In the genomic region with DNA sequence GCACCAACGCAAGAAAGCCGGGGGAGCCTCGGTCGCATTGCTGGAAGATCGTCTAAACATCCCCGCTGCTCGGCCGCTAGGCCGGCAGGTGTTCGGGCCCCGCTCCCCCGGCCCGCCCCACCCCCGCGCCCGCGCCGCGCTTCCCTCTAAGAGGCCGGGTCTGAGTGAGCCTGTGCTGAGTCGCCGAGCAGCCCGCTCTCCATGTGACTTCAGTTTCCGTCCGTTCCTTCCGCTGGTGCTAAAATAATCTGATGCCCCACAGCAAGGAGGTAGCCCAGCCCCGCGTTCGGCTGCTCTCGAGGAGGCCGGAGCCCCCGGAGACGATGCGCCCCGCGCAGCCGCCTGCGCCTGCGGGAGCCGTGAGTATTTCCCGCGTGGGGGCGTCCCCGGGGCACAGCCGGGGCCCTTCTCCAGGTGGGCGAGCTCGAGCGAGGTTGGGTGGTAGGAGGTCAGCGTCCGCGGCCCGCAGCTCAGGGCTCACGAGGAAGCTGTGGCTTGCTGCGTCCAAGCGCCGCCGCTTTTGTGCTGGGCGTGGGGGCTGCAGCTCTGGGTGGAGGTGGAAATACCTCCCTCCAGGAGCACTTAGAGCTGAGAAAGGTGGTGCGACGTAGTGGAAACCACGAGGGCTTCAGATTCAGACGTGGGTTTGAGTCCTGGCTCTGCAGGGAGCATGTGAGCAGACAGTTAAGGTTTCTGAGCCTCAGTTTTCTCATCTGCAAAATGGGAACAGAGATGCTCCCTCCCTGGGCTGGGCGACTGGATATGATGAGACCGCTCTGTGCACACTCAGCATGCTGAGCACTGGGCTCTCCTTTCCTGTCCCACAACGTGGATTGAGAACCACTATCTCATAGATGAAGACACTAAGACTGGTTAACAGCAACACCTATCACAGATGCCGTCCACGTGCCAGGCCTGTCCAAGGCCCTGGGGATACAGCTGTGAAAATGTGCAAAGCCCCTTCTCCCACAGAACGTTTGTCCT, we compare ENCODE assay signal across 8 cellular contexts. TPM values are rescaled to one million over a fixed set of nuclear protein-coding genes. Genes with fewer than 3 reads are reported as not detected.
A peak's percentile ranks its signal among the peaks of the same experiment; 100 is the strongest.
DNase-seq lines count a peak whose midpoint lies in the region; ATAC-seq and TF ChIP-seq lines count a peak whose summit lies in the region.

A gene (plus strand): TSS at position 178 of the 984 bp plus-strand sequence. CDS start 14,846 bp downstream, outside the sequence.

- no peaks in the 10 kb centered on the region for H3K27me3 ChIP-seq in A673 (replicated peaks; ENCODE audit: insufficient read depth, low read depth, low read length, poor library complexity)
- H3K27me3 ChIP-seq in Peyer's patch: no peaks in the 10 kb centered on the region
- peaks cover 21% of the 10 kb centered on the region for H3K27me3 ChIP-seq in osteoblast (ENCODE audit: insufficient read depth, low read length)
- no peaks in the 10 kb centered on the region for H3K27me3 ChIP-seq in thyroid gland

- ATAC-seq in GM18909 (IDR thresholded peaks at IDR 0.05; ENCODE audit: poor library complexity, unreplicated experiment) (peak; percentile 37), HG03460 (IDR thresholded peaks at IDR 0.05; ENCODE audit: unreplicated experiment) (peak; percentile 33)

- H3K36me3 ChIP-seq in A673 (ENCODE audit: insufficient read depth, low read length, poor library complexity, severe bottlenecking) (no peaks in the 10 kb centered on the region), Peyer's patch (no peaks in the 10 kb centered on the region), osteoblast (ENCODE audit: insufficient read depth, low read length) (no peaks in the 10 kb centered on the region), thyroid gland (no peaks in the 10 kb centered on the region)

- no peak within 1 kb of the TSS for H3K27ac ChIP-seq in A673 (ENCODE audit: low read depth, low read length, poor library complexity, severe bottlenecking)
- H3K27ac ChIP-seq in Peyer's patch: peak within 1 kb of the TSS; percentile 59 to 96 (median 74)
- no peak within 1 kb of the TSS for H3K27ac ChIP-seq in osteoblast (ENCODE audit: low read depth, low read length)
- H3K27ac ChIP-seq in thyroid gland: peak within 1 kb of the TSS in 2 of 3 donors; percentile 45 to 61

- no peaks in the 10 kb centered on the region for H4K20me1 ChIP-seq in osteoblast (ENCODE audit: insufficient read depth, low read length)

- BruUV-seq in A673 (replicated peaks; lab: Mats Ljungman, UMichigan): no TSS peak

- TF ChIP-seq POLR2A in Peyer's patch (IDR thresholded peaks at IDR 0.05) (peak in 1 of 2 donors; percentile 20), thyroid gland (IDR thresholded peaks at IDR 0.05) (no peak)

- DNase-seq in A673 (ENCODE audit: low spot score) (peak; percentile 55), Peyer's patch (peak; percentile 64 to 93 (median 86)), activated gamma-delta T cell (lab: John Stamatoyannopoulos, UW) (peak; percentile 53), germinal center (ENCODE audit: low spot score) (peak; percentile 76), osteoblast (ENCODE audit: insufficient read length, low spot score, missing footprints) (peak; percentile 95), thyroid gland (peak; percentile 43 to 46)

- H3K9me3 ChIP-seq in A673 (ENCODE audit: low read depth, low read length, poor library complexity, severe bottlenecking) (no peaks in the 10 kb centered on the region), Peyer's patch (no peaks in the 10 kb centered on the region), osteoblast (ENCODE audit: low read depth, low read length) (no peaks in the 10 kb centered on the region), thyroid gland (no peaks in the 10 kb centered on the region)

- H3K79me2 ChIP-seq in osteoblast (ENCODE audit: insufficient read depth, low read length): peaks cover 6% of the 10 kb centered on the region

- POLR2A ChIA-PET in A673 (lab: Charles Lee; ENCODE audit: low non-redundant PET): no interaction called here

- CTCF ChIA-PET in A673 (lab: Charles Lee): no interaction called here

- WGBS in thyroid gland, 2 donors: 16 to 25% methylated on average over 11 to 21 of the region's 68 CpGs

- TF ChIP-seq CTCF in A673 (conservative IDR thresholded peaks at IDR 0.05; ENCODE audit: low read depth, low read length): no peak
- no peak for TF ChIP-seq CTCF in Peyer's patch (IDR thresholded peaks at IDR 0.05)
- TF ChIP-seq CTCF in osteoblast (IDR thresholded peaks at IDR 0.05; ENCODE audit: extremely low read depth, low read depth, low read length): no peak
- TF ChIP-seq CTCF in thyroid gland (IDR thresholded peaks at IDR 0.05): no peak

- no peaks in the 10 kb centered on the region for H3K4me1 ChIP-seq in A673 (ENCODE audit: insufficient read depth, low read length, poor library complexity, severe bottlenecking)
- peaks cover 0 to 13% (median 7%) of the 10 kb centered on the region in 4 donors for H3K4me1 ChIP-seq in Peyer's patch
- H3K4me1 ChIP-seq in osteoblast (ENCODE audit: insufficient read depth, low read length): peaks cover 3% of the 10 kb centered on the region
- H3K4me1 ChIP-seq in thyroid gland: peaks cover 10 to 13% of the 10 kb centered on the region in 2 donors

- intact Hi-C loops in A673 (cut with micrococcal nuclease; ENCODE audit: unreplicated experiment) (no loop called here), thyroid gland (cut with DNase I) (no loop called here)

- peak within 1 kb of the TSS; percentile 72 for H3K4me2 ChIP-seq in osteoblast (ENCODE audit: insufficient read depth, low read length)

- peak within 1 kb of the TSS; percentile 79 for H2AFZ ChIP-seq in osteoblast (ENCODE audit: low read length)

- H3K4me3 ChIP-seq in A673 (ENCODE audit: low read depth, low read length, poor library complexity, severe bottlenecking) (peak within 1 kb of the TSS; percentile 47), Peyer's patch (peak within 1 kb of the TSS; percentile 40 to 68 (median 53)), osteoblast (ENCODE audit: insufficient read depth, low read length) (peak within 1 kb of the TSS; percentile 76), thyroid gland (replicated peaks in 1 of 3) (peak within 1 kb of the TSS in 1 of 3 donors; percentile 43)

RNA-seq across cellular contexts. Expression of the gene that starts here (rescaled TPM):
- total RNA-seq in A673 (2021) (0.64 and 0.92 TPM in 2 replicates), Peyer's patch (10 to 100 TPM in 1 of 4 donors, 1 to 10 TPM in 2, under 1 TPM in 1; 0.70 to 10.7 (median 2.8) TPM), osteoblast (0.72 and 1.2 TPM in 2 replicates), thyroid gland (1 to 10 TPM; 1.2 to 3.9 (median 1.7) TPM)

Comparison
In these comparisons a context has a peak if more than half of its experiments do, and no peak if none do; other contexts are left out.
1. Peak in DNase-seq and H3K4me3 ChIP-seq in A673; RNA of the gene not detected or under 1 TPM.
2. DNase-seq: peak in every context shown above with its lines; median percentile 95 in osteoblast; 86 in Peyer's patch; 76 in germinal center; 55 in A673; 53 in activated gamma-delta T cell; 44 in thyroid gland.
3. H3K27ac ChIP-seq: peak in Peyer's patch (4 of 4) and thyroid gland (2 of 3); none in A673 (single experiment) and osteoblast (single experiment).